In genomic region chr21:28642891-28643290, GRCh38 we compare ENCODE assay signal across 19 cellular contexts.
DNase-seq lines count a peak whose midpoint lies in the region; ATAC-seq, FAIRE-seq and TF ChIP-seq lines count a peak whose summit lies in the region.
"Had no signal": no experiment of that assay in that cellular context is flagged by ENCODE, and none has a peak within 500 bp of the region (broad histone marks: within the 10 kb centered on the region; RNA-seq: fewer than 3 reads in every experiment).

No MANE protein-coding gene starts in this region.

- intact Hi-C loops in left ventricle myocardium superior (cut with micrococcal nuclease) (no loop called here), cardiac septum (cut with DNase I) (loop anchor here (5.0 kb wide), 1 partner anchor 94 kb away; no protein-coding TSS in a partner anchor)
- intact Hi-C loops in activated CD8-positive, alpha-beta T cell treated with anti-CD3 and anti-CD28 coated beads for 36 hours (cut with micrococcal nuclease), result no loop called here

- H3K14ac ChIP-seq in H1 (ENCODE audit: insufficient read length), result no peak overlapping the region

- no peak for TF ChIP-seq POLR2A in H1 (IDR thresholded peaks at IDR 0.05; ENCODE audit: control extremely low read depth in 1 of 2, low read depth in 2 of 2, low read length in 2 of 2)

- no peak overlapping the region for H2AK5ac ChIP-seq in H1 (ENCODE audit: low read depth, low read length)

- H2BK120ac ChIP-seq in H1 (replicated peaks; ENCODE audit: low read depth, low read length), result no peak overlapping the region

- H4K8ac ChIP-seq in H1 (ENCODE audit: extremely low read depth, insufficient read depth, low read length), result no peak overlapping the region

- H3K4ac ChIP-seq in H1 (replicated peaks; ENCODE audit: insufficient read length, low read depth, low read length), result no peak overlapping the region

- no peak overlapping the region for H4K5ac ChIP-seq in H1 (ENCODE audit: insufficient read length, low read depth, low read length)

- H3K56ac ChIP-seq in H1 (replicated peaks; ENCODE audit: insufficient read length, low read depth, low read length), result no peak overlapping the region

- peaks cover 26% of the 10 kb centered on the region for H3K4me1 Mint-ChIP-seq in stimulated activated effector memory CD8-positive, alpha-beta T cell treated with anti-CD3 and anti-CD28 coated beads, Interleukin-12 subunit alpha, Interleukin-12 subunit beta, amount 100 ng/mL, for 72 hours
- H3K4me1 Mint-ChIP-seq in stimulated activated naive B cell treated with anti-CD40 and anti-IgM and Interleukin-4, amounts not matched to agents 10 μg/mL and 1 μg/mL and 100 μg/mL, for 72 hours, result no peaks in the 10 kb centered on the region
- peaks cover 3% of the 10 kb centered on the region for H3K4me1 Mint-ChIP-seq in activated CD8-positive, alpha-beta T cell treated with anti-CD3 and anti-CD28 coated beads for 36 hours (ENCODE audit: low read depth)
- H3K4me1 Mint-ChIP-seq: IgD-negative memory B cell had no signal

- POLR2A ChIA-PET in H1 (lab: Charles Lee; ENCODE audit: partially characterized antibody), result no interaction called here
- POLR2A ChIA-PET in activated CD8-positive, alpha-beta T cell treated with anti-CD3 and anti-CD28 coated beads for 36 hours (lab: Charles Lee), result no interaction called here

- no peaks in the 10 kb centered on the region for H3K9me2 ChIP-seq in Karpas-422 (replicated peaks; ENCODE audit: insufficient read depth, low read length)

- no peaks in the 10 kb centered on the region for H3K79me2 ChIP-seq in Karpas-422 (ENCODE audit: low read length)
- no peaks in the 10 kb centered on the region for H3K79me2 ChIP-seq in H1 (ENCODE audit: control insufficient read depth in 1 of 2, insufficient read depth in 2 of 2, low read length in 2 of 2)

- H2BK12ac ChIP-seq in H1 (ENCODE audit: low read depth, low read length), result no peak overlapping the region

- WGBS in H1 (ENCODE audit: extremely low coverage in 1 of 2, insufficient coverage in 1 of 2, insufficient read length in 1 of 2, insufficient replicate concordance in 2 of 2, low coverage in 1 of 2, low lambda C conversion rate in 2 of 2, missing lambda C conversion rate in 1 of 2), 2 experiments, result 91% methylated on average over 4 of the region's 4 CpGs; no CpG with 5 or more reads in 1 of the 2 experiments

- no peak overlapping the region for H3K23ac ChIP-seq in H1 (ENCODE audit: insufficient read length)

- peak; percentile 31 for ATAC-seq in left ventricle myocardium superior
- peak; percentile 33 for ATAC-seq in stimulated activated effector memory CD8-positive, alpha-beta T cell treated with anti-CD3 and anti-CD28 coated beads, Interleukin-12 subunit alpha, Interleukin-12 subunit beta, amount 100 ng/mL, for 72 hours
- ATAC-seq in stimulated activated naive B cell treated with anti-CD40 and anti-IgM and Interleukin-4, amounts not matched to agents 10 μg/mL and 1 μg/mL and 100 μg/mL, for 72 hours (replicated peaks), result no peak
- ATAC-seq in HG03457 (IDR thresholded peaks at IDR 0.05; ENCODE audit: unreplicated experiment), result no peak
- ATAC-seq in activated CD8-positive, alpha-beta T cell treated with anti-CD3 and anti-CD28 coated beads for 36 hours, result no peak
- ATAC-seq: A549, HCT116 had no signal

- no peaks in the 10 kb centered on the region for H4K20me1 ChIP-seq in Karpas-422 (ENCODE audit: insufficient read depth, low read depth, low read length)
- no peaks in the 10 kb centered on the region for H4K20me1 ChIP-seq in H1 (replicated peaks in 1 of 2; ENCODE audit: control insufficient read depth in 1 of 2, insufficient read depth in 2 of 2, low read length in 2 of 2)

- H3K36me3 Mint-ChIP-seq in stimulated activated effector memory CD8-positive, alpha-beta T cell treated with anti-CD3 and anti-CD28 coated beads, Interleukin-12 subunit alpha, Interleukin-12 subunit beta, amount 100 ng/mL, for 72 hours, result no peaks in the 10 kb centered on the region
- peaks cover 0 to 12% of the 10 kb centered on the region in 2 donors for H3K36me3 Mint-ChIP-seq in stimulated activated naive B cell treated with anti-CD40 and anti-IgM and Interleukin-4, amounts not matched to agents 10 μg/mL and 1 μg/mL and 100 μg/mL, for 72 hours
- H3K36me3 Mint-ChIP-seq in activated CD8-positive, alpha-beta T cell treated with anti-CD3 and anti-CD28 coated beads for 36 hours (ENCODE audit: low read depth), result peaks cover 6% of the 10 kb centered on the region

- H3K79me1 ChIP-seq in H1 (ENCODE audit: low read depth, low read length), result no peaks in the 10 kb centered on the region

- no peak overlapping the region for H2BK5ac ChIP-seq in H1 (ENCODE audit: low read depth, low read length)

- TF ChIP-seq RAD21 in H1 (IDR thresholded peaks at IDR 0.05 in 1 of 2, conservative IDR thresholded peaks at IDR 0.05 in 1 of 2; ENCODE audit: low read depth in 2 of 2, low read length in 2 of 2), result peak; percentile 18 to 38; a peak in 2 of 4 replicates

- no peak overlapping the region for H2BK15ac ChIP-seq in H1 (ENCODE audit: low read length)

- no peaks in the 10 kb centered on the region for H3K23me2 ChIP-seq in H1 (ENCODE audit: low read depth, low read length)

- H2AFZ ChIP-seq in Karpas-422 (ENCODE audit: low read length), result no peak overlapping the region
- no peak overlapping the region for H2AFZ ChIP-seq in H1 (ENCODE audit: low read length)

- H3K27ac ChIP-seq in Karpas-422 (ENCODE audit: low read length), result no peak overlapping the region
- no peak overlapping the region for H3K27ac ChIP-seq in H1 (ENCODE audit: low read depth, low read length)
- H3K27ac ChIP-seq: A549, C4-2B had no signal

- H3K4me3 Mint-ChIP-seq in stimulated activated effector memory CD8-positive, alpha-beta T cell treated with anti-CD3 and anti-CD28 coated beads, Interleukin-12 subunit alpha, Interleukin-12 subunit beta, amount 100 ng/mL, for 72 hours, result no peak overlapping the region
- no peak overlapping the region for H3K4me3 Mint-ChIP-seq in stimulated activated naive B cell treated with anti-CD40 and anti-IgM and Interleukin-4, amounts not matched to agents 10 μg/mL and 1 μg/mL and 100 μg/mL, for 72 hours
- no peak overlapping the region for H3K4me3 Mint-ChIP-seq in activated CD8-positive, alpha-beta T cell treated with anti-CD3 and anti-CD28 coated beads for 36 hours
- H3K4me3 Mint-ChIP-seq: CD4-positive, alpha-beta memory T cell had no signal

- H3K18ac ChIP-seq in H1 (ENCODE audit: extremely low read depth, low read length), result no peak overlapping the region

- H3K4me2 ChIP-seq in Karpas-422 (ENCODE audit: low read depth, low read length, poor library complexity, severe bottlenecking), result no peak overlapping the region
- no peak overlapping the region for H3K4me2 ChIP-seq in H1 (ENCODE audit: insufficient read depth in 1 of 2, low read depth in 2 of 2, low read length in 2 of 2)
- H3K4me2 ChIP-seq: A549 had no signal

- no peak overlapping the region for H3K4me3 ChIP-seq in Karpas-422 (ENCODE audit: low read length)
- no peak overlapping the region for H3K4me3 ChIP-seq in H1 (ENCODE audit: extremely low read depth in 1 of 4, insufficient read depth in 2 of 4, low read depth in 3 of 4, low read length in 4 of 4)
- H3K4me3 ChIP-seq: A549 had no signal

- no peak for TF ChIP-seq EP300 in H1 (IDR thresholded peaks at IDR 0.05; ENCODE audit: borderline replicate concordance in 1 of 2, low read depth in 2 of 2, low read length in 2 of 2)

- H3K27ac Mint-ChIP-seq in stimulated activated effector memory CD8-positive, alpha-beta T cell treated with anti-CD3 and anti-CD28 coated beads, Interleukin-12 subunit alpha, Interleukin-12 subunit beta, amount 100 ng/mL, for 72 hours, result no peak overlapping the region
- no peak overlapping the region for H3K27ac Mint-ChIP-seq in stimulated activated naive B cell treated with anti-CD40 and anti-IgM and Interleukin-4, amounts not matched to agents 10 μg/mL and 1 μg/mL and 100 μg/mL, for 72 hours
- H3K27ac Mint-ChIP-seq in activated CD8-positive, alpha-beta T cell treated with anti-CD3 and anti-CD28 coated beads for 36 hours, result no peak overlapping the region
- H3K27ac Mint-ChIP-seq: CD4-positive, alpha-beta memory T cell; IgD-negative memory B cell had no signal

- peaks cover 4% of the 10 kb centered on the region for H3K9me3 Mint-ChIP-seq in stimulated activated effector memory CD8-positive, alpha-beta T cell treated with anti-CD3 and anti-CD28 coated beads, Interleukin-12 subunit alpha, Interleukin-12 subunit beta, amount 100 ng/mL, for 72 hours
- H3K9me3 Mint-ChIP-seq in stimulated activated naive B cell treated with anti-CD40 and anti-IgM and Interleukin-4, amounts not matched to agents 10 μg/mL and 1 μg/mL and 100 μg/mL, for 72 hours, result peaks cover 0 to 3% of the 10 kb centered on the region in 2 donors
- H3K9me3 Mint-ChIP-seq in activated CD8-positive, alpha-beta T cell treated with anti-CD3 and anti-CD28 coated beads for 36 hours, result no peaks in the 10 kb centered on the region
- H3K9me3 Mint-ChIP-seq: IgD-negative memory B cell had no signal

- no peaks in the 10 kb centered on the region for H3K27me3 ChIP-seq in Karpas-422 (ENCODE audit: low read length)
- H3K27me3 ChIP-seq in H1 (replicated peaks in 1 of 4; ENCODE audit: control insufficient read depth in 3 of 4, extremely low read depth in 1 of 4, insufficient read depth in 3 of 4, low read length in 3 of 4), result 0 out of 7 replicates have a peak, but pooled peaks cover 0 to 3% (median 0%) of the 10 kb centered on the region in 4 experiments
- H3K27me3 ChIP-seq: BE2C had no signal

- TF ChIP-seq CTCF in H1 (IDR thresholded peaks at IDR 0.05; ENCODE audit: control extremely low read depth in 1 of 3, insufficient read depth in 1 of 3, low read depth in 1 of 3, low read length in 3 of 3), result peak in 2 of 3 experiments; percentile 4 to 11; a peak in 2 of 4 replicates
- TF ChIP-seq CTCF in activated CD8-positive, alpha-beta T cell treated with anti-CD3 and anti-CD28 coated beads for 36 hours (IDR thresholded peaks at IDR 0.05), result no peak

- H2BK20ac ChIP-seq in H1 (ENCODE audit: low read length), result no peak overlapping the region

- CTCF ChIA-PET in H1 (lab: Charles Lee; ENCODE audit: partially characterized antibody), result interaction anchor here (1.1 to 1.5 kb wide), 4 partner anchors 10 to 103 kb away, joined by 3 to 4 read pairs (median 3); no protein-coding TSS in a partner anchor
- CTCF ChIA-PET in activated CD8-positive, alpha-beta T cell treated with anti-CD3 and anti-CD28 coated beads for 36 hours (lab: Charles Lee), result interaction anchor here (1.0 kb wide), 1 partner anchor 14 kb away, joined by 3 read pairs; no protein-coding TSS in a partner anchor

- H3K36me3 ChIP-seq in Karpas-422 (ENCODE audit: insufficient read depth, low read length) (no peaks in the 10 kb centered on the region), H1 (ENCODE audit: control insufficient read depth in 2 of 4, insufficient read depth in 4 of 4, low read length in 3 of 4) (no peaks in the 10 kb centered on the region)
- H3K36me3 ChIP-seq: BE2C had no signal

- no peaks in the 10 kb centered on the region for H3K4me1 ChIP-seq in Karpas-422 (ENCODE audit: low read length)
- H3K4me1 ChIP-seq in H1 (replicated peaks in 1 of 4; ENCODE audit: control insufficient read depth in 3 of 4, insufficient read depth in 4 of 4, low read length in 3 of 4), result no peaks in the 10 kb centered on the region
- H3K4me1 ChIP-seq: A549, BE2C had no signal

- H3K9ac ChIP-seq in Karpas-422 (ENCODE audit: low read length) (no peak overlapping the region), H1 (replicated peaks in 1 of 4; ENCODE audit: extremely low read depth in 1 of 4, low read depth in 3 of 4, low read length in 3 of 4) (no peak overlapping the region)

- no peaks in the 10 kb centered on the region for H3K27me3 Mint-ChIP-seq in stimulated activated naive B cell treated with anti-CD40 and anti-IgM and Interleukin-4, amounts not matched to agents 10 μg/mL and 1 μg/mL and 100 μg/mL, for 72 hours
- no peaks in the 10 kb centered on the region for H3K27me3 Mint-ChIP-seq in activated CD8-positive, alpha-beta T cell treated with anti-CD3 and anti-CD28 coated beads for 36 hours
- H3K27me3 Mint-ChIP-seq: CD4-positive, alpha-beta memory T cell; IgD-negative memory B cell had no signal

- H3K9me3 ChIP-seq in Karpas-422 (ENCODE audit: low read length) (no peaks in the 10 kb centered on the region), H1 (ENCODE audit: insufficient read depth in 2 of 2, low read depth in 1 of 2, low read length in 1 of 2) (no peaks in the 10 kb centered on the region)
- H3K9me3 ChIP-seq: A549, BE2C had no signal

- H4K91ac ChIP-seq in H1 (replicated peaks; ENCODE audit: insufficient read length, low read length), result no peak overlapping the region

- DNase-seq in left ventricle myocardium superior (no peak), cardiac septum (ENCODE audit: low spot score) (no peak), Karpas-422 (peak; percentile 29), H1 (ENCODE audit: low read depth in 1 of 2, low spot score in 2 of 2) (no peak)
- no peak for DNase-seq in stimulated activated effector memory CD8-positive, alpha-beta T cell treated with anti-CD3 and anti-CD28 coated beads, Interleukin-12 subunit alpha, Interleukin-12 subunit beta, amount 100 ng/mL, for 72 hours (ENCODE audit: low spot score in 2 of 2)
- DNase-seq in stimulated activated naive B cell treated with anti-CD40 and anti-IgM and Interleukin-4, amounts not matched to agents 10 μg/mL and 1 μg/mL and 100 μg/mL, for 72 hours, result no peak
- no peak for DNase-seq in activated CD8-positive, alpha-beta T cell treated with anti-CD3 and anti-CD28 coated beads for 36 hours
- DNase-seq: BE2C; CD4-positive, alpha-beta memory T cell; DMS153; DND-41; GDM1 had no signal

- no peak for FAIRE-seq in H1 (lab: Jason Lieb, UNC)
- FAIRE-seq: A549, D721Med, GM19239 had no signal

Comparison
In these comparisons a context has a peak if more than half of its experiments do, and no peak if none do; other contexts are left out.
1. ATAC-seq: peak in left ventricle myocardium superior (single experiment) and stimulated activated effector memory CD8-positive, alpha-beta T cell treated with anti-CD3 and anti-CD28 coated beads, Interleukin-12 subunit alpha, Interleukin-12 subunit beta, amount 100 ng/mL, for 72 hours (single experiment); none in stimulated activated naive B cell treated with anti-CD40 and anti-IgM and Interleukin-4, amounts not matched to agents 10 μg/mL and 1 μg/mL and 100 μg/mL, for 72 hours (0 of 2), HG03457 (single experiment) and activated CD8-positive, alpha-beta T cell treated with anti-CD3 and anti-CD28 coated beads for 36 hours (single experiment).